1 cellular context compared by ENCODE assay signal in the genomic region with DNA sequence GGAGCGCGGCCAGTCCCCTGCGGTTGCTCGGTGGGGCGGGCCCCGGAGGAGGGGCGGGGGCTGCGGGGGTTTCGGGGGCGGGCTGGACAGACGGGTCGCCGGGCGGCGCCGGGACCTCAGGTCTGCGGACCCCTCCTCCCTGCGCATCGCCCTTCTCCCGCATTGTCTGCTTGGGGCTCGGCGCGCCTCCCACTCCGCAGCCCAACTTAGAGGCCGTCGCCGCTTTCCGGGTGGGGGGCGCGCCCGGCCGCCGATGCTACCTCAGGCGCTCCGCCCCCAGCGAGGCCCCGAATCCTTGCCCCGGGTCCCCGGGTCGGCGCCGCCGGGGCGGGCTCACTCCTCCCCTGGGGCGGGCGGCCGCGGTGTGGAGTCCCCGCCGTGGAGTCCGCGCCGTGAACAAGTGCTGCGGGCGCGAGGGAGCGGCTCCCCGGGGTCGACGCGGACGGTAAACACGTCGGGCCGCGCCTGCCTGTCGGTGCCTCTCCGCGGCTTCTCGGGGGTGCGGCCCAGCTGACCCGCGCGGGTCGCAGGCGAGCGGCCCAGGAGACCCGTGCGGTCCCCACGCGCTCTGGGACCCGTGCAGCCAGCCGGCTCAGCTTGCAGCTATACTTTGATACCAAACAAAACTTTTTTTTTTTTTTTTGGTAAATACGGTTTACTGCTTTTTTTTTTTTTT.
TF ChIP-seq lines count a peak whose summit lies in the region.

No MANE protein-coding gene starts in this region.

TF ChIP-seq in IMR-90, 13 proteins besides CTCF, POLR2A, EP300 and RAD21:
- no peak for TF ChIP-seq CHD1 (IDR thresholded peaks at IDR 0.05; ENCODE audit: low read depth, low read length)
- TF ChIP-seq MAZ (IDR thresholded peaks at IDR 0.05; ENCODE audit: borderline replicate concordance, low read depth, low read length) = no peak
- TF ChIP-seq BHLHE40 (IDR thresholded peaks at IDR 0.05; ENCODE audit: low read depth, low read length) = no peak
- TF ChIP-seq MAFK (IDR thresholded peaks at IDR 0.05; ENCODE audit: low read depth, low read length) = no peak
- TF ChIP-seq RFX5 (IDR thresholded peaks at IDR 0.05; ENCODE audit: low read depth, low read length) = no peak
